ENCODE assay signal across 1 cellular context in genomic region chr5:142803428-142804111, GRCh38.
TF ChIP-seq lines count a peak whose summit lies in the region.

No MANE protein-coding gene starts in this region.

TF ChIP-seq in GM23338, 12 proteins besides CTCF, POLR2A, EP300 and RAD21 (continued from another document):
- TF ChIP-seq REST (IDR thresholded peaks at IDR 0.05; ENCODE audit: unreplicated experiment) (no peak), CREB1 (CRISPR knock-in tag; IDR thresholded peaks at IDR 0.05; ENCODE audit: low read depth) (no peak)
- TF ChIP-seq, protein P1, sequence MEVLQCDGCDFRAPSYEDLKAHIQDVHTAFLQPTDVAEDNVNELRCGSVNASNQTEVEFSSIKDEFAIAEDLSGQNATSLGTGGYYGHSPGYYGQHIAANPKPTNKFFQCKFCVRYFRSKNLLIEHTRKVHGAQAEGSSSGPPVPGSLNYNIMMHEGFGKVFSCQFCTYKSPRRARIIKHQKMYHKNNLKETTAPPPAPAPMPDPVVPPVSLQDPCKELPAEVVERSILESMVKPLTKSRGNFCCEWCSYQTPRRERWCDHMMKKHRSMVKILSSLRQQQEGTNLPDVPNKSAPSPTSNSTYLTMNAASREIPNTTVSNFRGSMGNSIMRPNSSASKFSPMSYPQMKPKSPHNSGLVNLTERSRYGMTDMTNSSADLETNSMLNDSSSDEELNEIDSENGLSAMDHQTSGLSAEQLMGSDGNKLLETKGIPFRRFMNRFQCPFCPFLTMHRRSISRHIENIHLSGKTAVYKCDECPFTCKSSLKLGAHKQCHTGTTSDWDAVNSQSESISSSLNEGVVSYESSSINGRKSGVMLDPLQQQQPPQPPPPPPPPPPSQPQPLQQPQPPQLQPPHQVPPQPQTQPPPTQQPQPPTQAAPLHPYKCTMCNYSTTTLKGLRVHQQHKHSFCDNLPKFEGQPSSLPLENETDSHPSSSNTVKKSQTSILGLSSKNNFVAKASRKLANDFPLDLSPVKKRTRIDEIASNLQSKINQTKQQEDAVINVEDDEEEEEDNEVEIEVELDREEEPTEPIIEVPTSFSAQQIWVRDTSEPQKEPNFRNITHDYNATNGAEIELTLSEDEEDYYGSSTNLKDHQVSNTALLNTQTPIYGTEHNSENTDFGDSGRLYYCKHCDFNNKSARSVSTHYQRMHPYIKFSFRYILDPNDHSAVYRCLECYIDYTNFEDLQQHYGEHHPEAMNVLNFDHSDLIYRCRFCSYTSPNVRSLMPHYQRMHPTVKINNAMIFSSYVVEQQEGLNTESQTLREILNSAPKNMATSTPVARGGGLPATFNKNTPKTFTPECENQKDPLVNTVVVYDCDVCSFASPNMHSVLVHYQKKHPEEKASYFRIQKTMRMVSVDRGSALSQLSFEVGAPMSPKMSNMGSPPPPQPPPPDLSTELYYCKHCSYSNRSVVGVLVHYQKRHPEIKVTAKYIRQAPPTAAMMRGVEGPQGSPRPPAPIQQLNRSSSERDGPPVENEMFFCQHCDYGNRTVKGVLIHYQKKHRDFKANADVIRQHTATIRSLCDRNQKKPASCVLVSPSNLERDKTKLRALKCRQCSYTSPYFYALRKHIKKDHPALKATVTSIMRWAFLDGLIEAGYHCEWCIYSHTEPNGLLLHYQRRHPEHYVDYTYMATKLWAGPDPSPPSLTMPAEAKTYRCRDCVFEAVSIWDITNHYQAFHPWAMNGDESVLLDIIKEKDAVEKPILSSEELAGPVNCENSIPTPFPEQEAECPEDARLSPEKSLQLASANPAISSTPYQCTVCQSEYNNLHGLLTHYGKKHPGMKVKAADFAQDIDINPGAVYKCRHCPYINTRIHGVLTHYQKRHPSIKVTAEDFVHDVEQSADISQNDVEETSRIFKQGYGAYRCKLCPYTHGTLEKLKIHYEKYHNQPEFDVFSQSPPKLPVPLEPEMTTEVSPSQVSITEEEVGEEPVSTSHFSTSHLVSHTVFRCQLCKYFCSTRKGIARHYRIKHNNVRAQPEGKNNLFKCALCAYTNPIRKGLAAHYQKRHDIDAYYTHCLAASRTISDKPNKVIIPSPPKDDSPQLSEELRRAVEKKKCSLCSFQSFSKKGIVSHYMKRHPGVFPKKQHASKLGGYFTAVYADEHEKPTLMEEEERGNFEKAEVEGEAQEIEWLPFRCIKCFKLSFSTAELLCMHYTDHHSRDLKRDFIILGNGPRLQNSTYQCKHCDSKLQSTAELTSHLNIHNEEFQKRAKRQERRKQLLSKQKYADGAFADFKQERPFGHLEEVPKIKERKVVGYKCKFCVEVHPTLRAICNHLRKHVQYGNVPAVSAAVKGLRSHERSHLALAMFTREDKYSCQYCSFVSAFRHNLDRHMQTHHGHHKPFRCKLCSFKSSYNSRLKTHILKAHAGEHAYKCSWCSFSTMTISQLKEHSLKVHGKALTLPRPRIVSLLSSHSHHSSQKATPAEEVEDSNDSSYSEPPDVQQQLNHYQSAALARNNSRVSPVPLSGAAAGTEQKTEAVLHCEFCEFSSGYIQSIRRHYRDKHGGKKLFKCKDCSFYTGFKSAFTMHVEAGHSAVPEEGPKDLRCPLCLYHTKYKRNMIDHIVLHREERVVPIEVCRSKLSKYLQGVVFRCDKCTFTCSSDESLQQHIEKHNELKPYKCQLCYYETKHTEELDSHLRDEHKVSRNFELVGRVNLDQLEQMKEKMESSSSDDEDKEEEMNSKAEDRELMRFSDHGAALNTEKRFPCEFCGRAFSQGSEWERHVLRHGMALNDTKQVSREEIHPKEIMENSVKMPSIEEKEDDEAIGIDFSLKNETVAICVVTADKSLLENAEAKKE (CRISPR knock-in tag; IDR thresholded peaks at IDR 0.05), result no peak
